Comparison of ENCODE assay signal across 1 cellular context in genomic region chr12:26832817-26833691, GRCh38.
TF ChIP-seq lines count a peak whose summit lies in the region.

ITPR2 (minus strand) TSS chr12:26833194; CDS start chr12:26832781, 413 bp downstream.

TF ChIP-seq in HEK293, 187 proteins besides CTCF, POLR2A, EP300 and RAD21 (continued from another document and continues in another):
- 0 out of 2 replicates have a peak, but pooled peaks have one; percentile 13 for TF ChIP-seq ZBTB11 (tag by site-specific recombination; conservative IDR thresholded peaks at IDR 0.05; ENCODE audit: low read depth)
- no peak for TF ChIP-seq HOXD13 (CRISPR knock-in tag; IDR thresholded peaks at IDR 0.05; ENCODE audit: borderline replicate concordance)
- TF ChIP-seq GLI4 (tag by site-specific recombination; IDR thresholded peaks at IDR 0.05), result peak; percentile 60; the same call in 1 of the 2 replicates
- peak; percentile 50; the same call in 1 of the 2 replicates for TF ChIP-seq ZNF155 (tag by site-specific recombination; IDR thresholded peaks at IDR 0.05)
- peak; percentile 89 for TF ChIP-seq BCL11B (tag by site-specific recombination; IDR thresholded peaks at IDR 0.05; ENCODE audit: low read depth)
- TF ChIP-seq ZNF2 (tag by site-specific recombination; IDR thresholded peaks at IDR 0.05), result no peak
- TF ChIP-seq ZNF837 (tag by site-specific recombination; IDR thresholded peaks at IDR 0.05), result no peak
- peak; percentile 81 for TF ChIP-seq ZEB2 (tag by site-specific recombination; IDR thresholded peaks at IDR 0.05)
- TF ChIP-seq, protein P1, sequence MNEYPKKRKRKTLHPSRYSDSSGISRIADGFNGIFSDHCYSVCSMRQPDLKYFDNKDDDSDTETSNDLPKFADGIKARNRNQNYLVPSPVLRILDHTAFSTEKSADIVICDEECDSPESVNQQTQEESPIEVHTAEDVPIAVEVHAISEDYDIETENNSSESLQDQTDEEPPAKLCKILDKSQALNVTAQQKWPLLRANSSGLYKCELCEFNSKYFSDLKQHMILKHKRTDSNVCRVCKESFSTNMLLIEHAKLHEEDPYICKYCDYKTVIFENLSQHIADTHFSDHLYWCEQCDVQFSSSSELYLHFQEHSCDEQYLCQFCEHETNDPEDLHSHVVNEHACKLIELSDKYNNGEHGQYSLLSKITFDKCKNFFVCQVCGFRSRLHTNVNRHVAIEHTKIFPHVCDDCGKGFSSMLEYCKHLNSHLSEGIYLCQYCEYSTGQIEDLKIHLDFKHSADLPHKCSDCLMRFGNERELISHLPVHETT (tag by site-specific recombination; IDR thresholded peaks at IDR 0.05), result no peak
- no peak for TF ChIP-seq ZNF521 (tag by site-specific recombination; IDR thresholded peaks at IDR 0.05)
- TF ChIP-seq ZNF555 (tag by site-specific recombination; conservative IDR thresholded peaks at IDR 0.05), result no peak
- no peak for TF ChIP-seq ZNF157 (tag by site-specific recombination; IDR thresholded peaks at IDR 0.05)
- TF ChIP-seq ZNF76 (tag by site-specific recombination; IDR thresholded peaks at IDR 0.05; ENCODE audit: borderline replicate concordance, low read depth), result peak; percentile 37; the same call in 1 of the 2 replicates
- TF ChIP-seq, protein P2, sequence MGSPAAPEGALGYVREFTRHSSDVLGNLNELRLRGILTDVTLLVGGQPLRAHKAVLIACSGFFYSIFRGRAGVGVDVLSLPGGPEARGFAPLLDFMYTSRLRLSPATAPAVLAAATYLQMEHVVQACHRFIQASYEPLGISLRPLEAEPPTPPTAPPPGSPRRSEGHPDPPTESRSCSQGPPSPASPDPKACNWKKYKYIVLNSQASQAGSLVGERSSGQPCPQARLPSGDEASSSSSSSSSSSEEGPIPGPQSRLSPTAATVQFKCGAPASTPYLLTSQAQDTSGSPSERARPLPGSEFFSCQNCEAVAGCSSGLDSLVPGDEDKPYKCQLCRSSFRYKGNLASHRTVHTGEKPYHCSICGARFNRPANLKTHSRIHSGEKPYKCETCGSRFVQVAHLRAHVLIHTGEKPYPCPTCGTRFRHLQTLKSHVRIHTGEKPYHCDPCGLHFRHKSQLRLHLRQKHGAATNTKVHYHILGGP (tag by site-specific recombination; IDR thresholded peaks at IDR 0.05), result no peak
- TF ChIP-seq EGR2 (tag by site-specific recombination; IDR thresholded peaks at IDR 0.05; ENCODE audit: low read depth), result no peak
- peak; percentile 35; the same call in 1 of the 2 replicates for TF ChIP-seq ZSCAN16 (tag by site-specific recombination; IDR thresholded peaks at IDR 0.05)
- no peak for TF ChIP-seq ZNF830 (tag by site-specific recombination; IDR thresholded peaks at IDR 0.05; ENCODE audit: low read depth)
- TF ChIP-seq GLIS2 (tag by site-specific recombination; IDR thresholded peaks at IDR 0.05), result peak; percentile 97
- TF ChIP-seq ZNF112 (tag by site-specific recombination; IDR thresholded peaks at IDR 0.05), result no peak
- peak; percentile 99 for TF ChIP-seq ZNF600 (tag by site-specific recombination; IDR thresholded peaks at IDR 0.05)
- TF ChIP-seq ZNF416 (tag by site-specific recombination; IDR thresholded peaks at IDR 0.05), result no peak
- 0 out of 2 replicates have a peak, but pooled peaks have one; percentile 15 for TF ChIP-seq OSR2 (tag by site-specific recombination; IDR thresholded peaks at IDR 0.05)
- no peak for TF ChIP-seq ZNF350 (tag by site-specific recombination; IDR thresholded peaks at IDR 0.05)
- peak; percentile 56; the same call in 1 of the 2 replicates for TF ChIP-seq ZNF341 (tag by site-specific recombination; IDR thresholded peaks at IDR 0.05; ENCODE audit: low read depth)
- no peak for TF ChIP-seq MEIS1 (CRISPR knock-in tag; IDR thresholded peaks at IDR 0.05; ENCODE audit: borderline replicate concordance)
- TF ChIP-seq ZNF510 (tag by site-specific recombination; IDR thresholded peaks at IDR 0.05; ENCODE audit: insufficient replicate concordance), result no peak
- TF ChIP-seq, protein P3, sequence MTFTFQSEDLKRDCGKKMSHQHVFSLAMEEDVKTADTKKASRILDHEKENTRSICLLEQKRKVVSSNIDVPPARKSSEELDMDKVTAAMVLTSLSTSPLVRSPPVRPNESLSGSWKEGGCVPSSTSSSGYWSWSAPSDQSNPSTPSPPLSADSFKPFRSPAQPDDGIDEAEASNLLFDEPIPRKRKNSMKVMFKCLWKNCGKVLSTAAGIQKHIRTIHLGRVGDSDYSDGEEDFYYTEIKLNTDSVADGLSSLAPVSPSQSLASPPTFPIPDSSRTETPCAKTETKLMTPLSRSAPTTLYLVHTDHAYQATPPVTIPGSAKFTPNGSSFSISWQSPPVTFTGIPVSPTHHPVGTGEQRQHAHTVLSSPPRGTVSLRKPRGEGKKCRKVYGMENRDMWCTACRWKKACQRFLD (tag by site-specific recombination; IDR thresholded peaks at IDR 0.05), result no peak
- no peak for TF ChIP-seq SCRT2 (tag by site-specific recombination; IDR thresholded peaks at IDR 0.05)
- TF ChIP-seq ZNF366 (tag by site-specific recombination; conservative IDR thresholded peaks at IDR 0.05), result 0 out of 2 replicates have a peak, but pooled peaks have one; percentile 10
- no peak for TF ChIP-seq ZNF548 (tag by site-specific recombination; IDR thresholded peaks at IDR 0.05)
- TF ChIP-seq GFI1B (tag by site-specific recombination; IDR thresholded peaks at IDR 0.05), result no peak
- TF ChIP-seq ZSCAN30 (tag by site-specific recombination; IDR thresholded peaks at IDR 0.05), result no peak
- TF ChIP-seq ZNF423 (tag by site-specific recombination; IDR thresholded peaks at IDR 0.05), result peak; percentile 97
- no peak for TF ChIP-seq ZBTB17 (tag by site-specific recombination; IDR thresholded peaks at IDR 0.05)
- TF ChIP-seq, protein P4, sequence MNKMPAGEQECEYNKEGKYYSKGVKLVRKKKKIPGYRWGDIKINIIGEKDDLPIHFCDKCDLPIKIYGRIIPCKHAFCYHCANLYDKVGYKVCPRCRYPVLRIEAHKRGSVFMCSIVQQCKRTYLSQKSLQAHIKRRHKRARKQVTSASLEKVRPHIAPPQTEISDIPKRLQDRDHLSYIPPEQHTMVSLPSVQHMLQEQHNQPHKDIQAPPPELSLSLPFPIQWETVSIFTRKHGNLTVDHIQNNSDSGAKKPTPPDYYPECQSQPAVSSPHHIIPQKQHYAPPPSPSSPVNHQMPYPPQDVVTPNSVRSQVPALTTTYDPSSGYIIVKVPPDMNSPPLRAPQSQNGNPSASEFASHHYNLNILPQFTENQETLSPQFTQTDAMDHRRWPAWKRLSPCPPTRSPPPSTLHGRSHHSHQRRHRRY (tag by site-specific recombination; IDR thresholded peaks at IDR 0.05), result no peak
- no peak; the same call in 1 of the 2 replicates for TF ChIP-seq KLF1 (tag by site-specific recombination; IDR thresholded peaks at IDR 0.05)
- TF ChIP-seq ZNF654 (tag by site-specific recombination; IDR thresholded peaks at IDR 0.05; ENCODE audit: low read depth), result no peak
- TF ChIP-seq ZNF473 (tag by site-specific recombination; IDR thresholded peaks at IDR 0.05), result no peak
- TF ChIP-seq TCF7L2 (IDR thresholded peaks at IDR 0.05; ENCODE audit: borderline replicate concordance, low read depth, low read length), result no peak
- TF ChIP-seq ZFP3 (tag by site-specific recombination; IDR thresholded peaks at IDR 0.05; ENCODE audit: low read depth), result no peak
- TF ChIP-seq ZNF624 (tag by site-specific recombination; IDR thresholded peaks at IDR 0.05), result no peak
- peak; percentile 57; the same call in 1 of the 2 replicates for TF ChIP-seq ZBTB20 (tag by site-specific recombination; IDR thresholded peaks at IDR 0.05)
- TF ChIP-seq ZBTB21 (tag by site-specific recombination; IDR thresholded peaks at IDR 0.05), result no peak
- TF ChIP-seq KLF8 (tag by site-specific recombination; IDR thresholded peaks at IDR 0.05), result peak; percentile 71
- peak; percentile 94 for TF ChIP-seq BCL11A (tag by site-specific recombination; IDR thresholded peaks at IDR 0.05; ENCODE audit: low read depth)
- TF ChIP-seq, protein P5, sequence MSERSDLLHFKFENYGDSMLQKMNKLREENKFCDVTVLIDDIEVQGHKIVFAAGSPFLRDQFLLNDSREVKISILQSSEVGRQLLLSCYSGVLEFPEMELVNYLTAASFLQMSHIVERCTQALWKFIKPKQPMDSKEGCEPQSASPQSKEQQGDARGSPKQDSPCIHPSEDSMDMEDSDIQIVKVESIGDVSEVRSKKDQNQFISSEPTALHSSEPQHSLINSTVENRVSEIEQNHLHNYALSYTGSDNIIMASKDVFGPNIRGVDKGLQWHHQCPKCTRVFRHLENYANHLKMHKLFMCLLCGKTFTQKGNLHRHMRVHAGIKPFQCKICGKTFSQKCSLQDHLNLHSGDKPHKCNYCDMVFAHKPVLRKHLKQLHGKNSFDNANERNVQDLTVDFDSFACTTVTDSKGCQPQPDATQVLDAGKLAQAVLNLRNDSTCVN (tag by site-specific recombination; optimal IDR thresholded peaks at IDR 0.05), result peak; percentile 88
- no peak for TF ChIP-seq ZNF791 (tag by site-specific recombination; IDR thresholded peaks at IDR 0.05)
- no peak for TF ChIP-seq ZNF677 (tag by site-specific recombination; IDR thresholded peaks at IDR 0.05)
- peak; percentile 98 for TF ChIP-seq KLF10 (tag by site-specific recombination; IDR thresholded peaks at IDR 0.05)
- TF ChIP-seq ZNF140 (tag by site-specific recombination; IDR thresholded peaks at IDR 0.05), result no peak
- no peak for TF ChIP-seq ZNF354C (tag by site-specific recombination; IDR thresholded peaks at IDR 0.05; ENCODE audit: borderline replicate concordance, low read depth)
- 0 out of 2 replicates have a peak, but pooled peaks have one; percentile 7 for TF ChIP-seq ZNF184 (tag by site-specific recombination; IDR thresholded peaks at IDR 0.05)
- TF ChIP-seq ZNF24 (tag by site-specific recombination; IDR thresholded peaks at IDR 0.05), result no peak
- no peak for TF ChIP-seq ZNF214 (tag by site-specific recombination; IDR thresholded peaks at IDR 0.05; ENCODE audit: borderline replicate concordance)
- no peak for TF ChIP-seq ZNF19 (tag by site-specific recombination; IDR thresholded peaks at IDR 0.05; ENCODE audit: low read depth)
- peak; percentile 98 for TF ChIP-seq ZIC2 (tag by site-specific recombination; IDR thresholded peaks at IDR 0.05)
- TF ChIP-seq, protein P6, sequence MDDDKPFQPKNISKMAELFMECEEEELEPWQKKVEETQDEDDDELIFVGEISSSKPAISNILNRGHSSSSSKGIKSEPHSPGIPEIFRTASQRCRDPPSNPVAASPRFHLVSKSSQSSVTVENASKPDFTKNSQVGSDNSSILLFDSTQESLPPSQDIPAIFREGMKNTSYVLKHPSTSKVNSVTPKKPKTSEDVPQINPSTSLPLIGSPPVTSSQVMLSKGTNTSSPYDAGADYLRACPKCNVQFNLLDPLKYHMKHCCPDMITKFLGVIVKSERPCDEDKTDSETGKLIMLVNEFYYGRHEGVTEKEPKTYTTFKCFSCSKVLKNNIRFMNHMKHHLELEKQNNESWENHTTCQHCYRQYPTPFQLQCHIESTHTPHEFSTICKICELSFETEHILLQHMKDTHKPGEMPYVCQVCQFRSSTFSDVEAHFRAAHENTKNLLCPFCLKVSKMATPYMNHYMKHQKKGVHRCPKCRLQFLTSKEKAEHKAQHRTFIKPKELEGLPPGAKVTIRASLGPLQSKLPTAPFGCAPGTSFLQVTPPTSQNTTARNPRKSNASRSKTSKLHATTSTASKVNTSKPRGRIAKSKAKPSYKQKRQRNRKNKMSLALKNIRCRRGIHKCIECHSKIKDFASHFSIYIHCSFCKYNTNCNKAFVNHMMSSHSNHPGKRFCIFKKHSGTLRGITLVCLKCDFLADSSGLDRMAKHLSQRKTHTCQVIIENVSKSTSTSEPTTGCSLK (tag by site-specific recombination; IDR thresholded peaks at IDR 0.05), result no peak
- TF ChIP-seq ZNF114 (tag by site-specific recombination; IDR thresholded peaks at IDR 0.05), result no peak
- no peak for TF ChIP-seq ZNF223 (tag by site-specific recombination; IDR thresholded peaks at IDR 0.05)
- no peak for TF ChIP-seq ZNF274 (IDR thresholded peaks at IDR 0.05; ENCODE audit: low read length)
- no peak for TF ChIP-seq ZNF274 (tag by site-specific recombination; IDR thresholded peaks at IDR 0.05; ENCODE audit: borderline replicate concordance)
- TF ChIP-seq, protein P7, sequence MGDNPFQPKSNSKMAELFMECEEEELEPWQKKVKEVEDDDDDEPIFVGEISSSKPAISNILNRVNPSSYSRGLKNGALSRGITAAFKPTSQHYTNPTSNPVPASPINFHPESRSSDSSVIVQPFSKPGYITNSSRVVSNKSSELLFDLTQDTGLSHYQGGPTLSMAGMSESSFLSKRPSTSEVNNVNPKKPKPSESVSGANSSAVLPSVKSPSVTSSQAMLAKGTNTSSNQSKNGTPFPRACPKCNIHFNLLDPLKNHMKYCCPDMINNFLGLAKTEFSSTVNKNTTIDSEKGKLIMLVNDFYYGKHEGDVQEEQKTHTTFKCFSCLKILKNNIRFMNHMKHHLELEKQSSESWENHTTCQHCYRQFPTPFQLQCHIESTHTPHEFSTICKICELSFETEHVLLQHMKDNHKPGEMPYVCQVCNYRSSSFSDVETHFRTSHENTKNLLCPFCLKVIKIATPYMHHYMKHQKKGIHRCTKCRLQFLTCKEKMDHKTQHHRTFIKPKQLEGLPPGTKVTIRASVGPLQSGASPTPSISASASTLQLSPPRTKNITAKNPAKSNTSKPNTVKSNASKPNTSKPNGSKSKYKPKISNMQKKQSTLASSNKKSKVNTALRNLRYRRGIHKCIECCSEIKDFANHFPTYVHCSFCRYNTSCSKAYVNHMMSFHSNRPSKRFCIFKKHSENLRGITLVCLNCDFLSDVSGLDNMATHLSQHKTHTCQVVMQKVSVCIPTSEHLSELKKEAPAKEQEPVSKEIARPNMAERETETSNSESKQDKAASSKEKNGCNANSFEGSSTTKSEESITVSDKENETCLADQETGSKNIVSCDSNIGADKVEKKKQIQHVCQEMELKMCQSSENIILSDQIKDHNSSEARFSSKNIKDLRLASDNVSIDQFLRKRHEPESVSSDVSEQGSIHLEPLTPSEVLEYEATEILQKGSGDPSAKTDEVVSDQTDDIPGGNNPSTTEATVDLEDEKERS (tag by site-specific recombination; IDR thresholded peaks at IDR 0.05), result no peak
- no peak for TF ChIP-seq ZNF626 (tag by site-specific recombination; IDR thresholded peaks at IDR 0.05)
